10 cellular contexts compared by ENCODE assay signal in the genomic region with DNA sequence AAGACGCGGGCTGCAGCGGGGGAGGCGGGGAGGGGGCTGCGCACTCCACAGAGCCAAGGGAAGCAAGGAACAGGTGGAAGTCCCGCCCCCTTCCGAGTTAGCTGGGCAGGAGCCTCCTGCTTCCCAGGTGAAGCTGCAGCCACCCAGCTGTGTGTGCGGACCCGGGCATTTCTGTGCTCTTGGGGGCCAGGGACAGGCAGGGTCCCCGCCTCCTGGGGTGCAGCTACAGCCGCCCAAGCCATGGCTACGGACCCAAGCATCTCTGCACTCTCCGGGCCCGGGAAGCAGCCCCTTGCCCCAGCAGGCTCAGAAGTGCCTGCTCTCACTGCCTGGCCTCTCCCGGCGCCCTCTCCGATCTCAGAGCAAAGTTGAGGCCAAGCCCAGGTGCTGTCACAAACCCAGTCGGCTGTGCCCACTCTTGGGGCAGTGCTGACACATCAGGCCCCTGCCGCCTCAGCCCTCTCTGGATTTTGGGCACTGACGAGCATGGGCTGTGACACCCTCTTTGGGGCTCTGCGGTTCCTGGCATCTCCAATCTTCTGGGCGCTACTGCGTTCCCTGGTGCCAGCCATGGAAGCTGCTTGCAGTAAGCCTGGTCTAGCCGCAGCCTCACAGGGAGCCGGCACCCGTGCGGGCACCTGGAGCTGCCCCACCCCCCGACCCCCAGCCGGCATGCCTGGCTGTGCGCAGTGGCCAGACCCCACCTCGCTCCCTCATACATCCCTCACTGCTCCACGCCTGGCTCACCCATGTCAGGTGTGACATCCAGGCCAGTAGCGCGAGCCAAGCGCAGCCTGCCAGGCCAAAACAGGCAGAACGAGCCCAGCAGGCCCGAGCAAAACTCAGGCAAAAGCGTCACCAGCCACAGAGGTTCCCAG. TPM values are rescaled to one million over a fixed set of nuclear protein-coding genes. Genes with fewer than 3 reads are reported as not detected.
DNase-seq lines count a peak whose midpoint lies in the region; ATAC-seq, FAIRE-seq and TF ChIP-seq lines count a peak whose summit lies in the region.
"Had no signal": no experiment of that assay in that cellular context is flagged by ENCODE, and none has a peak within 500 bp of the region (broad histone marks: within the 10 kb centered on the region; RNA-seq: fewer than 3 reads in every experiment).

No MANE protein-coding gene starts in this region.

- H3K9me3 Mint-ChIP-seq in naive thymus-derived CD4-positive, alpha-beta T cell: peaks cover 0 to 12% (median 4%) of the 10 kb centered on the region in 11 donors
- peaks cover 0 to 12% (median 8%) of the 10 kb centered on the region in 3 donors for H3K9me3 Mint-ChIP-seq in T-cell

- no peak overlapping the region for H3K27ac Mint-ChIP-seq in naive thymus-derived CD4-positive, alpha-beta T cell
- no peak overlapping the region for H3K27ac Mint-ChIP-seq in T-cell

- 10 to 32% (median 13%) methylated on average over 19 to 38 of the region's 38 CpGs for WGBS in stomach, 5 donors

- H3K4me3 ChIP-seq in bronchial epithelial cell (ENCODE audit: low read depth, low read length): peak overlapping the region; percentile 40
- H3K4me3 ChIP-seq in stomach: peak overlapping the region; percentile 31 to 51 (median 41)
- H3K4me3 ChIP-seq in naive thymus-derived CD4-positive, alpha-beta T cell (ENCODE audit: low read length): no peak overlapping the region
- H3K4me3 ChIP-seq: SJSA1 had no signal

- H3K27me3 ChIP-seq in bronchial epithelial cell (ENCODE audit: control insufficient read depth, insufficient read depth, low read length) (no peaks in the 10 kb centered on the region), stomach (no peaks in the 10 kb centered on the region)
- H3K27me3 ChIP-seq in naive thymus-derived CD4-positive, alpha-beta T cell (ENCODE audit: control insufficient read depth in 2 of 2, insufficient read depth in 2 of 2, low read length in 2 of 2): peaks cover 0 to 2% of the 10 kb centered on the region in 2 donors
- H3K27me3 ChIP-seq: SJSA1 had no signal

- TF ChIP-seq CTCF in bronchial epithelial cell (IDR thresholded peaks at IDR 0.05; ENCODE audit: insufficient read depth, low read length, severe bottlenecking): no peak
- TF ChIP-seq CTCF in stomach (IDR thresholded peaks at IDR 0.05): no peak

- TF ChIP-seq EP300 in stomach (IDR thresholded peaks at IDR 0.05): no peak

- DNase-seq in NCI-H187 (lab: John Stamatoyannopoulos, UW) (peak; percentile 65 to 66), bronchial epithelial cell (ENCODE audit: low read depth) (peak; percentile 71), kidney tubule cell (ENCODE audit: low spot score) (peak; percentile 32), stomach (peak; percentile 71), NCI-H128 (lab: John Stamatoyannopoulos, UW; ENCODE audit: unreplicated experiment) (no peak), SHP77 treated with DMSO at 0.1 percent for 48 hours (lab: John Stamatoyannopoulos, UW) (no peak), T-cell (no peak)
- DNase-seq in naive thymus-derived CD4-positive, alpha-beta T cell: no peak
- DNase-seq: activated effector memory CD4-positive, alpha-beta T cell treated with Interleukin-2 at 50 U/mL for 16 hours had no signal

- H3K27me3 Mint-ChIP-seq in naive thymus-derived CD4-positive, alpha-beta T cell: peaks cover 0 to 6% (median 3%) of the 10 kb centered on the region in 5 donors
- peaks cover 0 to 5% of the 10 kb centered on the region in 2 donors for H3K27me3 Mint-ChIP-seq in T-cell

- peaks cover 0 to 11% (median 5%) of the 10 kb centered on the region in 4 donors for H3K4me1 ChIP-seq in stomach
- H3K4me1 ChIP-seq in naive thymus-derived CD4-positive, alpha-beta T cell (ENCODE audit: control insufficient read depth in 2 of 2, insufficient read depth in 2 of 2, low read length in 2 of 2): no peaks in the 10 kb centered on the region
- H3K4me1 ChIP-seq: SJSA1 had no signal

- no peak for FAIRE-seq in bronchial epithelial cell (lab: Jason Lieb, UNC)

- no peaks in the 10 kb centered on the region for H3K36me3 ChIP-seq in bronchial epithelial cell (ENCODE audit: control insufficient read depth, insufficient read depth, low read length)
- H3K36me3 ChIP-seq in stomach: no peaks in the 10 kb centered on the region
- no peaks in the 10 kb centered on the region for H3K36me3 ChIP-seq in naive thymus-derived CD4-positive, alpha-beta T cell (ENCODE audit: control insufficient read depth in 2 of 3, insufficient read depth in 3 of 3, low read length in 3 of 3)
- H3K36me3 ChIP-seq: SJSA1 had no signal

- CTCF ChIA-PET in naive thymus-derived CD4-positive, alpha-beta T cell (lab: Charles Lee): no interaction called here
- CTCF ChIA-PET in T-cell (lab: Charles Lee): no interaction called here

- no peak overlapping the region for H3K4me3 Mint-ChIP-seq in naive thymus-derived CD4-positive, alpha-beta T cell
- H3K4me3 Mint-ChIP-seq in T-cell: no peak overlapping the region

- intact Hi-C loops in stomach (cut with DNase I; ENCODE audit: low total_unique reads): no loop called here
- intact Hi-C loops in naive thymus-derived CD4-positive, alpha-beta T cell (cut with micrococcal nuclease): no loop called here

- H3K9me3 ChIP-seq in stomach: no peaks in the 10 kb centered on the region
- no peaks in the 10 kb centered on the region for H3K9me3 ChIP-seq in naive thymus-derived CD4-positive, alpha-beta T cell (ENCODE audit: control insufficient read depth in 2 of 3, low read length in 3 of 3)
- H3K9me3 ChIP-seq: SJSA1 had no signal

- no peak for TF ChIP-seq POLR2A in stomach (IDR thresholded peaks at IDR 0.05)

- peak overlapping the region; percentile 35 to 61 (median 50) for H3K27ac ChIP-seq in stomach
- no peak overlapping the region for H3K27ac ChIP-seq in naive thymus-derived CD4-positive, alpha-beta T cell (ENCODE audit: low read depth, low read length)
- H3K27ac ChIP-seq: SJSA1 had no signal

- no peaks in the 10 kb centered on the region for H3K4me1 Mint-ChIP-seq in naive thymus-derived CD4-positive, alpha-beta T cell
- H3K4me1 Mint-ChIP-seq in T-cell: no peaks in the 10 kb centered on the region

- no peak for ATAC-seq in naive thymus-derived CD4-positive, alpha-beta T cell
- no peak for ATAC-seq in T-cell (replicated peaks in 1 of 4)

- peaks cover 0 to 3% (median 0%) of the 10 kb centered on the region in 5 donors for H3K36me3 Mint-ChIP-seq in naive thymus-derived CD4-positive, alpha-beta T cell
- no peaks in the 10 kb centered on the region for H3K36me3 Mint-ChIP-seq in T-cell

- POLR2A ChIA-PET in naive thymus-derived CD4-positive, alpha-beta T cell (lab: Charles Lee): no interaction called here
- POLR2A ChIA-PET in T-cell (lab: Charles Lee): no interaction called here

RNA-seq across cellular contexts. Expression of gene MGAT4C, which starts 8.5 kb away (rescaled TPM):
- under 0.01 and 0.26 TPM in 2 replicates for total RNA-seq in bronchial epithelial cell
- 1 to 10 TPM in 1 of 5 donors, under 1 TPM in 3, not detected in 1; under 0.01 to 4.0 (median 0.22) TPM for total RNA-seq in stomach
- under 1 TPM in 2 of 3 donors, not detected in 1; 0.05 to 0.06 TPM for polyA plus RNA-seq in stomach
- not detected for total RNA-seq in naive thymus-derived CD4-positive, alpha-beta T cell
- polyA plus RNA-seq in naive thymus-derived CD4-positive, alpha-beta T cell: not detected
- not detected for total RNA-seq in T-cell
- total RNA-seq: SJSA1 had no signal

Comparison
In these comparisons a context has a peak if more than half of its experiments do, and no peak if none do; other contexts are left out.
1. DNase-seq: peak in NCI-H187 (2 of 2), bronchial epithelial cell (single experiment), kidney tubule cell (single experiment) and stomach (single experiment); none in naive thymus-derived CD4-positive, alpha-beta T cell (0 of 9), NCI-H128 (single experiment), SHP77 treated with DMSO at 0.1 percent for 48 hours (single experiment) and T-cell (0 of 34).